In genomic region chr15:65087873-65088642, GRCh38 we compare ENCODE assay signal across 1 cellular context.
TF ChIP-seq lines count a peak whose summit lies in the region.

No MANE protein-coding gene starts in this region.

TF ChIP-seq in HepG2, 621 proteins besides CTCF, POLR2A, EP300 and RAD21 (continued from another document):
- TF ChIP-seq GRHL1 (CRISPR knock-in tag; conservative IDR thresholded peaks at IDR 0.05) = no peak
- TF ChIP-seq ZHX2 (IDR thresholded peaks at IDR 0.05; ENCODE audit: low read depth) = no peak
- no peak for TF ChIP-seq ZHX2 (CRISPR knock-in tag; IDR thresholded peaks at IDR 0.05; ENCODE audit: borderline replicate concordance)
- TF ChIP-seq ZFY (CRISPR knock-in tag; IDR thresholded peaks at IDR 0.05) = peak; percentile 19; the same call in 1 of the 2 replicates
- TF ChIP-seq SSRP1 (CRISPR knock-in tag; IDR thresholded peaks at IDR 0.05) = no peak
- TF ChIP-seq PHF5A (CRISPR knock-in tag; IDR thresholded peaks at IDR 0.05; ENCODE audit: low read depth, unreplicated experiment) = no peak
- TF ChIP-seq MAFK (conservative IDR thresholded peaks at IDR 0.05 in 1 of 2, IDR thresholded peaks at IDR 0.05 in 1 of 2; ENCODE audit: low read length in 2 of 2) = no peak
- no peak for TF ChIP-seq ZBTB7B (CRISPR knock-in tag; IDR thresholded peaks at IDR 0.05)
- 0 out of 2 replicates have a peak, but pooled peaks have one; percentile 38 for TF ChIP-seq MEIS1 (CRISPR knock-in tag; IDR thresholded peaks at IDR 0.05; ENCODE audit: borderline replicate concordance)
- TF ChIP-seq ZNF280D (CRISPR knock-in tag; IDR thresholded peaks at IDR 0.05) = no peak
- peak; percentile 15; the same call in 1 of the 2 replicates for TF ChIP-seq GABPB1 (CRISPR knock-in tag; IDR thresholded peaks at IDR 0.05)
